ENCODE assay signal across 17 cellular contexts in genomic region chr17:8665681-8666080, GRCh38.
"Had no signal": no experiment of that assay in that cellular context is flagged by ENCODE, and none has a peak within 500 bp of the region (broad histone marks: within the 10 kb centered on the region; RNA-seq: fewer than 3 reads in every experiment).

No MANE protein-coding gene starts in this region.

- DNase-seq: effector memory CD4-positive, alpha-beta T cell; gastrocnemius medialis; immature natural killer cell; left colon; mammary epithelial cell; mucosa of descending colon; naive thymus-derived CD8-positive, alpha-beta T cell; posterior cingulate gyrus; right cardiac atrium; stimulated activated CD4-positive, alpha-beta T cell treated with anti-CD3 and anti-CD28 coated beads, Interleukin-2, amount 100 ng/mL, for 48 hours; stimulated activated naive CD4-positive, alpha-beta T cell treated with Interleukin-2 at 50 U/mL for 16 hours had no signal

- H3K4me2 ChIP-seq: smooth muscle cell had no signal

- FAIRE-seq: keratinocyte had no signal

- H3K27ac ChIP-seq: epithelial cell of prostate, esophagus muscularis mucosa, gastrocnemius medialis, tibial nerve had no signal

- H3K4me3 ChIP-seq: esophagus muscularis mucosa, gastrocnemius medialis, mucosa of descending colon, smooth muscle cell, tibial nerve had no signal

- H3K9me3 Mint-ChIP-seq: immature natural killer cell; naive thymus-derived CD8-positive, alpha-beta T cell; neural crest cell had no signal

- ATAC-seq: gastrocnemius medialis; left colon; mucosa of descending colon; naive thymus-derived CD8-positive, alpha-beta T cell; right cardiac atrium had no signal

- H3K4me3 Mint-ChIP-seq: immature natural killer cell; naive thymus-derived CD8-positive, alpha-beta T cell; neural crest cell had no signal

- H3K4me1 ChIP-seq: esophagus muscularis mucosa, gastrocnemius medialis, tibial nerve had no signal

- H3K9me3 ChIP-seq: esophagus muscularis mucosa, gastrocnemius medialis, mucosa of descending colon, tibial nerve had no signal

- H3K27ac Mint-ChIP-seq: immature natural killer cell; naive thymus-derived CD8-positive, alpha-beta T cell had no signal

- H3K36me3 Mint-ChIP-seq: immature natural killer cell; naive thymus-derived CD8-positive, alpha-beta T cell had no signal

- H3K36me3 ChIP-seq: esophagus muscularis mucosa, gastrocnemius medialis, tibial nerve had no signal

- H3K4me1 Mint-ChIP-seq: immature natural killer cell had no signal

- H3K27me3 ChIP-seq: gastrocnemius medialis, tibial nerve had no signal
